ENCODE assay signal across 1 cellular context in the genomic region with DNA sequence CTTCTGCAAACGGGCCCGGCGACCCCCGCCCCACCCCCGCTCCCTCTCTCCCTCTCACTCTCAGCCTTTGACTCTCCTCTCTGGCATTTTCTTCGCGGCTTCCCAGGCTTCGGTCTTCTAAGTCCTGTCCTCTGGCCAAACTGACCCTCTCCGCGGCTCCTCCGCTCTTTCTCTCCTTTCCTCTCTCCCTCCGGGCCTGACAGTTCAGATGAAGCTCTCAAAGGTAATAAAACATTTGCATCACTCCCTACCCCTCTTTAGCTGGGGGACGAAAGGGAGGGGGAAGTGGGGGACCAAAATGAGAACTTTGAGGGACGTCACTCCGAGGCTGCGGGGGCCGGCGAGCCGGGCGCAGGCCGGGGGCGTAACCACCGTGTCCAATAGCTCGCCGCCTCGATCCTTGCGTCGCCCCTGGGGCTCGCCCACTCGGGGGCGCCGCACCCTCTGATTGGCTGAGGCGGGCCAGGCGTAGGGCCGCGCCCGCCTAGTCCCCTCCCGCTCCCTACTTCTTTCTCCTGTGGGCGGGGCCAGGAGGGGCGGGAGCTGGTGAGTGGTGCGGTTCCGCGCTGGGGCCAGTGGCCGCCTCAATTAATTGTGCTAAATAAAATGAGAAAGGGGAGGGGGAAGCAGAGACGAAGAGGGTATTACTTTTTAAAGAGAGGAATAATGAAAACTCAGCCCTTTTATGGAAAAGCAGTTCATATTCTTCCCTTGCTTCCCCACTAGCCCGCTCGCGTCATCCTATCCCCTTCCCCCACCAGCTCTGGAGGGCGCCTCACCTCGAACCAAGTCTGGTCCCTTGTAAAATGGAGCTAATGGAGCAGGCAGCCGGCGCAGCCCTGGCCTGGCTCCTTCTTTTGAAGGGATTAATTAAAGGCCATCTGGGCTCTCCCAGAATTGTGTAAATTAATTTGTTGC.
TF ChIP-seq lines count a peak whose summit lies in the region.

A gene (minus strand): TSS at position 228 of the 918 bp plus-strand sequence. CDS start 1,064 bp downstream, outside the sequence.

TF ChIP-seq in IMR-90, 13 proteins besides CTCF, POLR2A, EP300 and RAD21:
- no peak for TF ChIP-seq SMC3 (IDR thresholded peaks at IDR 0.05; ENCODE audit: low read depth, low read length)
- no peak for TF ChIP-seq FOS (IDR thresholded peaks at IDR 0.05; ENCODE audit: low read depth, low read length)
